In genomic region chr3:73667889-73668288, GRCh38 we compare ENCODE assay signal across 24 cellular contexts.
"Had no signal": no experiment of that assay in that cellular context is flagged by ENCODE, and none has a peak within 500 bp of the region (broad histone marks: within the 10 kb centered on the region; RNA-seq: fewer than 3 reads in every experiment).

No MANE protein-coding gene starts in this region.

- H3K4me3 ChIP-seq: esophagus muscularis mucosa, gastrocnemius medialis, heart right ventricle, lung, pancreas, suprapubic skin, tibial nerve, upper lobe of right lung had no signal

- H3K4me1 Mint-ChIP-seq: naive B cell; stimulated activated effector memory CD8-positive, alpha-beta T cell treated with anti-CD3 and anti-CD28 coated beads, Interleukin-12 subunit alpha, Interleukin-12 subunit beta, amount 100 ng/mL, for 72 hours had no signal

- H3K4me3 Mint-ChIP-seq: dendritic cell treated with granulocyte-macrophage colony-stimulating factor and Interleukin-4, amounts not matched to agents 40 ng/mL and 50 ng/mL, for 4 days; effector memory CD8-positive, alpha-beta T cell; naive B cell; nephron progenitor cell; stimulated activated effector memory CD8-positive, alpha-beta T cell treated with anti-CD3 and anti-CD28 coated beads, Interleukin-12 subunit alpha, Interleukin-12 subunit beta, amount 100 ng/mL, for 72 hours had no signal

- H3K4me1 ChIP-seq: esophagus muscularis mucosa, gastrocnemius medialis, pancreas, suprapubic skin, upper lobe of right lung had no signal

- ATAC-seq: effector memory CD8-positive, alpha-beta T cell; gastrocnemius medialis; heart right ventricle; left lobe of liver; pancreas; right cardiac atrium; stimulated activated effector memory CD8-positive, alpha-beta T cell treated with anti-CD3 and anti-CD28 coated beads, Interleukin-12 subunit alpha, Interleukin-12 subunit beta, amount 100 ng/mL, for 72 hours; stimulated activated naive CD8-positive, alpha-beta T cell treated with anti-CD3 and anti-CD28 coated beads, Interleukin-15, Interleukin-2, amounts not matched to agents 100 U/mL and 50 U/mL, for 24 hours; upper lobe of right lung had no signal

- H3K27me3 Mint-ChIP-seq: dendritic cell treated with granulocyte-macrophage colony-stimulating factor and Interleukin-4, amounts not matched to agents 40 ng/mL and 50 ng/mL, for 4 days; effector memory CD8-positive, alpha-beta T cell had no signal

- H3K27ac ChIP-seq: epithelial cell of prostate, esophagus muscularis mucosa, gastrocnemius medialis, heart right ventricle, neutrophil, pancreas, suprapubic skin, tibial nerve, upper lobe of right lung had no signal

- H3K9me3 ChIP-seq: esophagus muscularis mucosa, gastrocnemius medialis, heart right ventricle, neutrophil, pancreas, suprapubic skin, tibial nerve, upper lobe of right lung had no signal

- H3K9me3 Mint-ChIP-seq: dendritic cell treated with granulocyte-macrophage colony-stimulating factor and Interleukin-4, amounts not matched to agents 40 ng/mL and 50 ng/mL, for 4 days; nephron progenitor cell had no signal

- H3K36me3 ChIP-seq: esophagus muscularis mucosa, gastrocnemius medialis, heart right ventricle, neutrophil, pancreas, suprapubic skin, tibial nerve, upper lobe of right lung had no signal

- H3K36me3 Mint-ChIP-seq: naive B cell; stimulated activated effector memory CD8-positive, alpha-beta T cell treated with anti-CD3 and anti-CD28 coated beads, Interleukin-12 subunit alpha, Interleukin-12 subunit beta, amount 100 ng/mL, for 72 hours had no signal

- H3K27me3 ChIP-seq: esophagus muscularis mucosa, gastrocnemius medialis, heart right ventricle, neutrophil, pancreas, suprapubic skin, tibial nerve, upper lobe of right lung had no signal

- H3K27ac Mint-ChIP-seq: dendritic cell treated with granulocyte-macrophage colony-stimulating factor and Interleukin-4, amounts not matched to agents 40 ng/mL and 50 ng/mL, for 4 days; effector memory CD8-positive, alpha-beta T cell; naive B cell; nephron progenitor cell; progenitor cell of endocrine pancreas; stimulated activated effector memory CD8-positive, alpha-beta T cell treated with anti-CD3 and anti-CD28 coated beads, Interleukin-12 subunit alpha, Interleukin-12 subunit beta, amount 100 ng/mL, for 72 hours had no signal

- DNase-seq: cerebellar nuclear complex; effector memory CD8-positive, alpha-beta T cell; gastrocnemius medialis; heart right ventricle; hypothalamus; mesenchymal stem cell; naive B cell; nephron progenitor cell; pancreas; right cardiac atrium; stimulated activated CD4-positive, alpha-beta T cell treated with anti-CD3 and anti-CD28 coated beads, Interleukin-4, amount 100 ng/mL, for 1 hour; stimulated activated CD8-positive, alpha-beta memory T cell treated with anti-CD3 and anti-CD28 coated beads, Interleukin-4, amount 100 ng/mL, for 48 hours; stimulated activated naive CD8-positive, alpha-beta T cell treated with anti-CD3 and anti-CD28 coated beads, Interleukin-15, Interleukin-2, amounts not matched to agents 100 U/mL and 50 U/mL, for 24 hours; upper lobe of right lung had no signal
